ENCODE assay signal across 8 cellular contexts in genomic region chr7:130996841-130997231, GRCh38.
DNase-seq lines count a peak whose midpoint lies in the region; ATAC-seq, FAIRE-seq and TF ChIP-seq lines count a peak whose summit lies in the region.

No MANE protein-coding gene starts in this region.

- peak overlapping the region; percentile 69 for H3K27ac Mint-ChIP-seq in CD8-positive, alpha-beta T cell
- peak overlapping the region; percentile 72 for H3K27ac Mint-ChIP-seq in activated naive CD4-positive, alpha-beta T cell treated with anti-CD3 and anti-CD28 coated beads, Interleukin-2, amount 10 ng/mL, durations not matched to agents 7 days and 5 days

- no peak for FAIRE-seq in kidney (lab: Jason Lieb, UNC)

- H3K36me3 Mint-ChIP-seq in CD8-positive, alpha-beta T cell = peaks cover 56% of the 10 kb centered on the region
- H3K36me3 Mint-ChIP-seq in activated naive CD4-positive, alpha-beta T cell treated with anti-CD3 and anti-CD28 coated beads, Interleukin-2, amount 10 ng/mL, durations not matched to agents 7 days and 5 days = peaks cover 14% of the 10 kb centered on the region

- peak overlapping the region in 1 of 2 donors; percentile 51 for H3K9ac ChIP-seq in kidney (ENCODE audit: low read length in 2 of 2)
- H3K9ac ChIP-seq in subcutaneous abdominal adipose tissue (ENCODE audit: low read length in 5 of 5) = no peak overlapping the region

- no peak for DNase-seq in CD8-positive, alpha-beta T cell
- peak; percentile 47 for DNase-seq in NCI-H1436 treated with DMSO at 0.1 percent for 48 hours (lab: John Stamatoyannopoulos, UW)
- no peak for DNase-seq in activated naive CD4-positive, alpha-beta T cell treated with anti-CD3 and anti-CD28 coated beads, Interleukin-2, amount 10 ng/mL, durations not matched to agents 7 days and 5 days
- peak; percentile 81 for DNase-seq in kidney
- no peak for DNase-seq in globus pallidus (ENCODE audit: low spot score)
- no peak for DNase-seq in CD1c-positive myeloid dendritic cell (ENCODE audit: extremely low spot score)
- DNase-seq in G401 (ENCODE audit: low spot score) = no peak

- no peaks in the 10 kb centered on the region for H3K27me3 Mint-ChIP-seq in CD8-positive, alpha-beta T cell (ENCODE audit: low read depth)
- H3K27me3 Mint-ChIP-seq in activated naive CD4-positive, alpha-beta T cell treated with anti-CD3 and anti-CD28 coated beads, Interleukin-2, amount 10 ng/mL, durations not matched to agents 7 days and 5 days = no peaks in the 10 kb centered on the region

- no peaks in the 10 kb centered on the region for H3K9me3 Mint-ChIP-seq in CD8-positive, alpha-beta T cell
- H3K9me3 Mint-ChIP-seq in activated naive CD4-positive, alpha-beta T cell treated with anti-CD3 and anti-CD28 coated beads, Interleukin-2, amount 10 ng/mL, durations not matched to agents 7 days and 5 days = no peaks in the 10 kb centered on the region

- H3K4me3 Mint-ChIP-seq in CD8-positive, alpha-beta T cell = peak overlapping the region; percentile 56
- peak overlapping the region; percentile 16 for H3K4me3 Mint-ChIP-seq in activated naive CD4-positive, alpha-beta T cell treated with anti-CD3 and anti-CD28 coated beads, Interleukin-2, amount 10 ng/mL, durations not matched to agents 7 days and 5 days

- H3K4me1 ChIP-seq in CD8-positive, alpha-beta T cell (ENCODE audit: insufficient read depth, low read length) = peaks cover 71% of the 10 kb centered on the region
- H3K4me1 ChIP-seq in kidney (ENCODE audit: control insufficient read depth in 1 of 2, insufficient read depth in 1 of 2, low read depth in 1 of 2, low read length in 2 of 2) (peaks cover 47 to 57% of the 10 kb centered on the region in 2 donors), subcutaneous abdominal adipose tissue (ENCODE audit: control insufficient read depth in 5 of 5, insufficient read depth in 5 of 5, low read length in 5 of 5) (peaks cover 5 to 54% (median 48%) of the 10 kb centered on the region in 5 donors)

- no peak overlapping the region for H3K27ac ChIP-seq in CD8-positive, alpha-beta T cell (ENCODE audit: low read depth, low read length)
- H3K27ac ChIP-seq in kidney (ENCODE audit: low read depth in 2 of 2, low read length in 2 of 2) (peak overlapping the region; percentile 81 to 96), subcutaneous abdominal adipose tissue (ENCODE audit: low read depth, low read length) (peak overlapping the region; percentile 18)

- no peaks in the 10 kb centered on the region for H3K36me3 ChIP-seq in CD8-positive, alpha-beta T cell (ENCODE audit: insufficient read depth, low read length)
- H3K36me3 ChIP-seq in kidney (ENCODE audit: control insufficient read depth in 1 of 2, insufficient read depth in 2 of 2, low read length in 2 of 2) (no peaks in the 10 kb centered on the region), subcutaneous abdominal adipose tissue (ENCODE audit: control insufficient read depth in 5 of 5, insufficient read depth in 5 of 5, low read length in 5 of 5) (peaks cover 0 to 3% (median 3%) of the 10 kb centered on the region in 5 donors)

- no peak for TF ChIP-seq CTCF in CD8-positive, alpha-beta T cell (IDR thresholded peaks at IDR 0.05)
- TF ChIP-seq CTCF in kidney (IDR thresholded peaks at IDR 0.05; ENCODE audit: borderline replicate concordance, extremely low read depth, insufficient read depth) = no peak

- no peaks in the 10 kb centered on the region for H3K27me3 ChIP-seq in CD8-positive, alpha-beta T cell (ENCODE audit: insufficient read depth, low read length)
- no peaks in the 10 kb centered on the region for H3K27me3 ChIP-seq in subcutaneous abdominal adipose tissue (ENCODE audit: control insufficient read depth in 5 of 5, insufficient read depth in 4 of 5, low read length in 5 of 5)

- no peak for ATAC-seq in CD8-positive, alpha-beta T cell

- peaks cover 84% of the 10 kb centered on the region for H3K4me1 Mint-ChIP-seq in CD8-positive, alpha-beta T cell (ENCODE audit: low read depth)
- H3K4me1 Mint-ChIP-seq in activated naive CD4-positive, alpha-beta T cell treated with anti-CD3 and anti-CD28 coated beads, Interleukin-2, amount 10 ng/mL, durations not matched to agents 7 days and 5 days = peaks cover 61% of the 10 kb centered on the region

- POLR2A ChIA-PET in CD8-positive, alpha-beta T cell (lab: Charles Lee) = no interaction called here

- CTCF ChIA-PET in CD8-positive, alpha-beta T cell (lab: Charles Lee) = interaction anchor here (0.6 to 2.3 kb wide), 2 partner anchors 15 to 100 kb away, joined by 3 to 8 read pairs; no protein-coding TSS in a partner anchor
- CTCF ChIA-PET in activated naive CD4-positive, alpha-beta T cell treated with anti-CD3 and anti-CD28 coated beads, Interleukin-2, amount 10 ng/mL, durations not matched to agents 7 days and 5 days (lab: Charles Lee) = interaction anchor here (1.0 to 3.7 kb wide), 7 partner anchors 11 to 93 kb away, joined by 3 to 29 read pairs (median 3); no protein-coding TSS in a partner anchor

- in situ Hi-C loops in G401 (cut with HindIII; ENCODE audit: low sequenced_read_pairs) = no loop called here

- H3K9me3 ChIP-seq in CD8-positive, alpha-beta T cell (ENCODE audit: low read length) = no peaks in the 10 kb centered on the region
- H3K9me3 ChIP-seq in kidney (ENCODE audit: control insufficient read depth in 1 of 2, low read length in 2 of 2) (no peaks in the 10 kb centered on the region), subcutaneous abdominal adipose tissue (ENCODE audit: control insufficient read depth in 5 of 5, low read length in 5 of 5) (no peaks in the 10 kb centered on the region)

- intact Hi-C loops in CD8-positive, alpha-beta T cell (cut with DNase I, micrococcal nuclease) = no loop called here
- intact Hi-C loops in kidney (cut with DNase I) = no loop called here

- H3K4me3 ChIP-seq in CD8-positive, alpha-beta T cell (ENCODE audit: low read depth, low read length) = no peak overlapping the region
- peak overlapping the region in 1 of 2 donors; percentile 10 for H3K4me3 ChIP-seq in kidney (ENCODE audit: low read length in 2 of 2)
- H3K4me3 ChIP-seq in subcutaneous abdominal adipose tissue (ENCODE audit: low read depth in 1 of 5, low read length in 5 of 5) = no peak overlapping the region

Comparison
In these comparisons a context has a peak if more than half of its experiments do, and no peak if none do; other contexts are left out.
1. DNase-seq: peak in NCI-H1436 treated with DMSO at 0.1 percent for 48 hours (single experiment) and kidney (single experiment); none in CD8-positive, alpha-beta T cell (0 of 7), activated naive CD4-positive, alpha-beta T cell treated with anti-CD3 and anti-CD28 coated beads, Interleukin-2, amount 10 ng/mL, durations not matched to agents 7 days and 5 days (single experiment), globus pallidus (single experiment), CD1c-positive myeloid dendritic cell (single experiment) and G401 (single experiment).